ENCODE assay signal across 17 cellular contexts in the genomic region with DNA sequence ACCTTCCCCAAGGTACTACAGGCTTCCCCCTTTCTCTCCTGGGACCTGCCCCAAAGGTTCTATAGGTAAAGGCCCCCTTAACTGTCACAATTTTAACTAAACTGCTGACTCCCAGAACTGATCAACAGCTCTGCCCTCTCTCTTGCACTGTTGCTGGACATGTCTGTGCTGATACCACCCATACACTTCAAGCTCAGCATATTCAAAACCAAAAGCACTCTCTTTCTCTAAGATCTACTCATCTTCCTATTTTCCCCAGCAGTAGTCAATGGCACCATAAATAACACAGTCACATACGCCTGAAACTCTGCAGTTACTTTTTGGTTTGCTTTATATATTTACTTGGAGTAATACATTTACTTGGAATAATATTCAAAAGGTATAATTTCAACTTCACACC. TPM values are rescaled to one million over a fixed set of nuclear protein-coding genes. Genes with fewer than 3 reads are reported as not detected.
DNase-seq lines count a peak whose midpoint lies in the region; ATAC-seq and TF ChIP-seq lines count a peak whose summit lies in the region.
"Had no signal": no experiment of that assay in that cellular context is flagged by ENCODE, and none has a peak within 500 bp of the region (broad histone marks: within the 10 kb centered on the region; RNA-seq: fewer than 3 reads in every experiment).

No MANE protein-coding gene starts in this region.

- CTCF ChIA-PET in OCI-LY7 (lab: Charles Lee; ENCODE audit: unreplicated experiment), result no interaction called here

- POLR2A ChIA-PET in OCI-LY7 (lab: Charles Lee), result interaction anchor here (0.5 to 2.6 kb wide), 4 partner anchors 10 to 1601 kb away, joined by 3 to 13 read pairs (median 6); no protein-coding TSS in a partner anchor

- H3K79me2 ChIP-seq in OCI-LY7 (ENCODE audit: insufficient read depth, low read depth, low read length), result peaks cover 99% of the 10 kb centered on the region

- no peak for DNase-seq in CD4-positive, CD25-positive, alpha-beta regulatory T cell
- peak; percentile 34 for DNase-seq in GM13976 (ENCODE audit: low spot score)
- DNase-seq in OCI-LY7 (ENCODE audit: low spot score), result peak; percentile 15
- DNase-seq in immature natural killer cell, result no peak
- DNase-seq in NCI-H2171 treated with DMSO at 0.1 percent for 48 hours (lab: John Stamatoyannopoulos, UW), result no peak
- DNase-seq in SIG-M5 treated with dmso at 0.1 percent for 504 hours (lab: John Stamatoyannopoulos, UW; ENCODE audit: unreplicated experiment), result no peak
- DNase-seq: cerebellar nuclear complex; erythroblast; NCI-H446 treated with DMSO at 0.1 percent for 48 hours; right cardiac atrium; stimulated activated CD4-positive, alpha-beta T cell treated with anti-CD3 and anti-CD28 coated beads, Interleukin-4, amount 100 ng/mL, for 4 hours; stimulated activated naive CD4-positive, alpha-beta T cell had no signal

- H3K4me2 ChIP-seq in OCI-LY7 (ENCODE audit: low read length), result peak overlapping the region; percentile 83

- no peak overlapping the region for H3K4me3 ChIP-seq in CD4-positive, CD25-positive, alpha-beta regulatory T cell (ENCODE audit: low read depth, low read length)
- no peak overlapping the region for H3K4me3 ChIP-seq in OCI-LY7 (ENCODE audit: low read depth, low read length, poor library complexity, severe bottlenecking)

- H3K4me1 ChIP-seq in CD4-positive, CD25-positive, alpha-beta regulatory T cell (ENCODE audit: control insufficient read depth, insufficient read depth, low read length, poor library complexity, severe bottlenecking), result peaks cover 53% of the 10 kb centered on the region
- H3K4me1 ChIP-seq in OCI-LY7 (ENCODE audit: insufficient read depth, low read length, poor library complexity, severe bottlenecking), result peaks cover 86% of the 10 kb centered on the region

- H3K27me3 Mint-ChIP-seq in CD4-positive, CD25-positive, alpha-beta regulatory T cell, result no peaks in the 10 kb centered on the region
- peaks cover 2 to 4% (median 4%) of the 10 kb centered on the region in 3 donors for H3K27me3 Mint-ChIP-seq in immature natural killer cell (ENCODE audit: low read depth in 3 of 3)

- H3K36me3 Mint-ChIP-seq in CD4-positive, CD25-positive, alpha-beta regulatory T cell, result no peaks in the 10 kb centered on the region
- no peaks in the 10 kb centered on the region for H3K36me3 Mint-ChIP-seq in immature natural killer cell

- peaks cover 41% of the 10 kb centered on the region for H4K20me1 ChIP-seq in OCI-LY7 (ENCODE audit: insufficient read depth, low read length)

- no peak for ATAC-seq in CD4-positive, CD25-positive, alpha-beta regulatory T cell (ENCODE audit: low read depth in 2 of 2)
- ATAC-seq in HG02938 (IDR thresholded peaks at IDR 0.05; ENCODE audit: unreplicated experiment) (no peak), GM21367 (IDR thresholded peaks at IDR 0.05; ENCODE audit: unreplicated experiment) (no peak)
- ATAC-seq: activated naive CD4-positive, alpha-beta T cell treated with anti-CD3 and anti-CD28 coated beads, Interleukin-2, amount 50 U/mL, for 72 hours; HepG2; left lobe of liver; right cardiac atrium had no signal

- H3K27ac Mint-ChIP-seq in CD4-positive, CD25-positive, alpha-beta regulatory T cell, result peak overlapping the region; percentile 55 to 84 (median 81)
- H3K27ac Mint-ChIP-seq in immature natural killer cell, result peak overlapping the region in 5 of 6 donors; percentile 34 to 92 (median 63)

- peaks cover 54 to 76% (median 72%) of the 10 kb centered on the region in 4 donors for H3K4me1 Mint-ChIP-seq in CD4-positive, CD25-positive, alpha-beta regulatory T cell
- peaks cover 77 to 93% of the 10 kb centered on the region in 2 donors for H3K4me1 Mint-ChIP-seq in immature natural killer cell

- H2AFZ ChIP-seq in OCI-LY7 (ENCODE audit: low read length), result no peak overlapping the region

- BruUV-seq in OCI-LY7 (replicated peaks; lab: Mats Ljungman, UMichigan), result no TSS peak

- peak overlapping the region; percentile 39 for H3K27ac ChIP-seq in CD4-positive, CD25-positive, alpha-beta regulatory T cell (ENCODE audit: insufficient read depth, low read length, poor library complexity, severe bottlenecking)
- H3K27ac ChIP-seq in OCI-LY7 (ENCODE audit: low read depth, low read length, poor library complexity, severe bottlenecking), result peak overlapping the region; percentile 81

- no peaks in the 10 kb centered on the region for H3K36me3 ChIP-seq in CD4-positive, CD25-positive, alpha-beta regulatory T cell (ENCODE audit: control insufficient read depth, insufficient read depth, low read length)
- peaks cover 15% of the 10 kb centered on the region; the same call in 1 of the 2 replicates for H3K36me3 ChIP-seq in OCI-LY7 (ENCODE audit: insufficient read depth, low read length)

- in situ Hi-C loops in GM13976 (cut with MboI; ENCODE audit: low sequenced_read_pairs, unreplicated experiment), result no loop called here

- H3K9me2 ChIP-seq in OCI-LY7 (ENCODE audit: insufficient read depth, low read length), result no peaks in the 10 kb centered on the region

- H3K9me3 Mint-ChIP-seq in CD4-positive, CD25-positive, alpha-beta regulatory T cell, result no peaks in the 10 kb centered on the region
- H3K9me3 Mint-ChIP-seq in immature natural killer cell, result no peaks in the 10 kb centered on the region
- H3K9me3 Mint-ChIP-seq: activated naive CD4-positive, alpha-beta T cell treated with anti-CD3 and anti-CD28 coated beads, Interleukin-2, amount 50 U/mL, for 72 hours had no signal

- intact Hi-C loops in OCI-LY7 (cut with micrococcal nuclease; ENCODE audit: unreplicated experiment), result loop anchor here (2.0 kb wide), 1 partner anchor 73 kb away; no protein-coding TSS in a partner anchor

- no peak for TF ChIP-seq CTCF in GM13976 (IDR thresholded peaks at IDR 0.05; ENCODE audit: borderline replicate concordance, control extremely low read depth, extremely low read depth, insufficient read depth, missing control alignments)
- no peak for TF ChIP-seq CTCF in OCI-LY7 (conservative IDR thresholded peaks at IDR 0.05; ENCODE audit: low read length)

- H3K4me3 Mint-ChIP-seq in CD4-positive, CD25-positive, alpha-beta regulatory T cell, result peak overlapping the region in 2 of 4 donors; percentile 6 to 8
- H3K4me3 Mint-ChIP-seq in immature natural killer cell, result no peak overlapping the region

- no peaks in the 10 kb centered on the region for H3K27me3 ChIP-seq in CD4-positive, CD25-positive, alpha-beta regulatory T cell (ENCODE audit: control insufficient read depth, insufficient read depth, low read length)

- no peaks in the 10 kb centered on the region for H3K9me3 ChIP-seq in CD4-positive, CD25-positive, alpha-beta regulatory T cell (ENCODE audit: control insufficient read depth in 2 of 2, low read length in 2 of 2)
- no peaks in the 10 kb centered on the region for H3K9me3 ChIP-seq in OCI-LY7 (ENCODE audit: low read length)

RNA-seq across cellular contexts. Expression of gene OSBPL3, which starts 12.3 kb away (rescaled TPM):
- total RNA-seq in CD4-positive, CD25-positive, alpha-beta regulatory T cell, result 43.0 TPM
- polyA plus RNA-seq in CD4-positive, CD25-positive, alpha-beta regulatory T cell, result 10 to 100 TPM in 2 of 4 donors, 1 to 10 TPM in 2; 9.1 to 14.5 (median 11.9) TPM
- total RNA-seq in OCI-LY7 (2014; rRNA removed; shearing (Covaris generic)), result 24.6 and 28.7 TPM in 2 replicates
- 67.0 and 79.9 TPM in 2 replicates for total RNA-seq in OCI-LY7 (2022)
- polyA plus RNA-seq in immature natural killer cell, result 10 to 100 TPM in 1 of 3 donors, 1 to 10 TPM in 2; 6.4 to 20.0 (median 8.5) TPM

Comparison
In these comparisons a context has a peak if more than half of its experiments do, and no peak if none do; other contexts are left out.
1. DNase-seq: peak in GM13976 (single experiment) and OCI-LY7 (single experiment); none in CD4-positive, CD25-positive, alpha-beta regulatory T cell (0 of 3), immature natural killer cell (0 of 3), NCI-H2171 treated with DMSO at 0.1 percent for 48 hours (single experiment) and SIG-M5 treated with dmso at 0.1 percent for 504 hours (single experiment).